ENCODE assay signal across 28 cellular contexts in genomic region chr22:21887841-21888240, GRCh38.
"Had no signal": no experiment of that assay in that cellular context is flagged by ENCODE, and none has a peak within 500 bp of the region (broad histone marks: within the 10 kb centered on the region; RNA-seq: fewer than 3 reads in every experiment).

No MANE protein-coding gene starts in this region.

- H3K27ac ChIP-seq: colonic mucosa, coronary artery, dorsolateral prefrontal cortex, epithelial cell of prostate, esophagus muscularis mucosa, esophagus squamous epithelium, foreskin keratinocyte, gastrocnemius medialis, gastroesophageal sphincter, heart left ventricle, heart right ventricle had no signal

- H3K4me1 ChIP-seq: colonic mucosa, esophagus muscularis mucosa, esophagus squamous epithelium, foreskin keratinocyte, gastroesophageal sphincter, heart left ventricle, heart right ventricle had no signal

- H3K4me3 ChIP-seq: colonic mucosa, coronary artery, dorsolateral prefrontal cortex, esophagus muscularis mucosa, esophagus squamous epithelium, gastrocnemius medialis, gastroesophageal sphincter, heart left ventricle, heart right ventricle had no signal

- DNase-seq: colonic mucosa; cortex of kidney; dermis blood vessel endothelial cell; dorsolateral prefrontal cortex; effector CD4-positive, alpha-beta T cell; effector CD8-positive, alpha-beta T cell; effector memory CD4-positive, alpha-beta T cell; effector memory CD8-positive, alpha-beta T cell; endodermal cell; erythroblast; esophagus squamous epithelium; foreskin fibroblast; foreskin keratinocyte; foreskin melanocyte; gastrocnemius medialis; glutamatergic neuron; head of caudate nucleus; heart left ventricle; heart right ventricle had no signal

- H3K36me3 ChIP-seq: colonic mucosa, esophagus muscularis mucosa, esophagus squamous epithelium, gastrocnemius medialis, gastroesophageal sphincter, heart left ventricle, heart right ventricle had no signal

- FAIRE-seq: colon, endometrium, endothelial cell of umbilical vein, frontal cortex had no signal

- H3K27me3 ChIP-seq: colonic mucosa, dorsolateral prefrontal cortex, esophagus muscularis mucosa, esophagus squamous epithelium, foreskin keratinocyte, gastrocnemius medialis, gastroesophageal sphincter, heart left ventricle, heart right ventricle had no signal

- H3K9me3 ChIP-seq: colonic mucosa, esophagus muscularis mucosa, esophagus squamous epithelium, gastrocnemius medialis, gastroesophageal sphincter, heart left ventricle, heart right ventricle had no signal

- ATAC-seq: effector memory CD8-positive, alpha-beta T cell; esophagus mucosa; foreskin keratinocyte; gastrocnemius medialis; gastroesophageal sphincter; heart left ventricle; heart right ventricle had no signal
